ENCODE assay signal across 1 cellular context in genomic region chr1:11944358-11944981, GRCh38.
TF ChIP-seq lines count a peak whose summit lies in the region.

No MANE protein-coding gene starts in this region.

TF ChIP-seq in H1, 55 proteins besides CTCF, POLR2A, EP300 and RAD21 (continued from another document):
- TF ChIP-seq CREB1 (IDR thresholded peaks at IDR 0.05): no peak
- no peak for TF ChIP-seq BRCA1 (IDR thresholded peaks at IDR 0.05; ENCODE audit: low read depth, low read length)
- TF ChIP-seq JUND (IDR thresholded peaks at IDR 0.05; ENCODE audit: low read length): no peak
- no peak for TF ChIP-seq CBX5 (IDR thresholded peaks at IDR 0.05; ENCODE audit: low read depth, low read length)
- no peak for TF ChIP-seq EGR1 (IDR thresholded peaks at IDR 0.05; ENCODE audit: borderline replicate concordance, low read depth, low read length)
- no peak for TF ChIP-seq ATF2 (IDR thresholded peaks at IDR 0.05; ENCODE audit: low read length)
- TF ChIP-seq MAX (IDR thresholded peaks at IDR 0.05): peak; percentile 37
- no peak for TF ChIP-seq NRF1 (IDR thresholded peaks at IDR 0.05; ENCODE audit: low read depth, low read length)
- no peak for TF ChIP-seq POLR2AphosphoS5 (IDR thresholded peaks at IDR 0.05; ENCODE audit: low read depth, low read length)
- no peak for TF ChIP-seq KDM4A (IDR thresholded peaks at IDR 0.05; ENCODE audit: low read depth, low read length, severe bottlenecking)
- no peak for TF ChIP-seq RFX5 (IDR thresholded peaks at IDR 0.05; ENCODE audit: borderline replicate concordance, low read depth, low read length)
- no peak for TF ChIP-seq CBX8 (IDR thresholded peaks at IDR 0.05; ENCODE audit: borderline replicate concordance, low read depth, low read length)
- TF ChIP-seq ASH2L (IDR thresholded peaks at IDR 0.05; ENCODE audit: low read length): peak; percentile 52
- no peak for TF ChIP-seq EZH2 (IDR thresholded peaks at IDR 0.05; ENCODE audit: low read depth, low read length, severe bottlenecking)
- no peak for TF ChIP-seq POU5F1 (IDR thresholded peaks at IDR 0.05; ENCODE audit: low read depth, low read length)
- peak; percentile 58; the same call in 1 of the 2 replicates for TF ChIP-seq RBBP5 (IDR thresholded peaks at IDR 0.05; ENCODE audit: borderline replicate concordance, low read depth, low read length)
- TF ChIP-seq TBP (IDR thresholded peaks at IDR 0.05; ENCODE audit: low read depth, low read length): peak; percentile 6; the same call in 1 of the 2 replicates
- TF ChIP-seq HDAC6 (IDR thresholded peaks at IDR 0.05; ENCODE audit: low read depth, low read length): no peak
- TF ChIP-seq TAF1 (IDR thresholded peaks at IDR 0.05; ENCODE audit: low read depth, low read length): no peak
TF ChIP-seq in H1: peak in this region for 5.
